ENCODE assay signal across 10 cellular contexts in genomic region chr14:72962829-72963312, GRCh38. TPM values are rescaled to one million over a fixed set of nuclear protein-coding genes. Genes with fewer than 3 reads are reported as not detected.
DNase-seq lines count a peak whose midpoint lies in the region; ATAC-seq, FAIRE-seq and TF ChIP-seq lines count a peak whose summit lies in the region.
"Had no signal": no experiment of that assay in that cellular context is flagged by ENCODE, and none has a peak within 500 bp of the region (broad histone marks: within the 10 kb centered on the region; RNA-seq: fewer than 3 reads in every experiment).

No MANE protein-coding gene starts in this region.

- no peak overlapping the region for H3K4me3 Mint-ChIP-seq in Calu3 (ENCODE audit: low read depth, unreplicated experiment)
- H3K4me3 Mint-ChIP-seq in activated CD4-positive, alpha-beta T cell treated with anti-CD3 and anti-CD28 coated beads, Interleukin-2, amount 10 ng/mL, durations not matched to agents 24 days and 14 days = no peak overlapping the region

- H3K9me3 Mint-ChIP-seq in Calu3 (ENCODE audit: low read depth, unreplicated experiment) = no peaks in the 10 kb centered on the region
- no peaks in the 10 kb centered on the region for H3K9me3 Mint-ChIP-seq in activated CD4-positive, alpha-beta T cell treated with anti-CD3 and anti-CD28 coated beads, Interleukin-2, amount 10 ng/mL, durations not matched to agents 24 days and 14 days

- ATAC-seq in HG03432 (IDR thresholded peaks at IDR 0.05; ENCODE audit: unreplicated experiment) (no peak), GM21390 (IDR thresholded peaks at IDR 0.05; ENCODE audit: unreplicated experiment) (no peak)

- FAIRE-seq in HTR-8/SVneo (lab: Jason Lieb, UNC) = no peak

- no peaks in the 10 kb centered on the region for H3K27me3 Mint-ChIP-seq in Calu3 (ENCODE audit: unreplicated experiment)
- H3K27me3 Mint-ChIP-seq in activated CD4-positive, alpha-beta T cell treated with anti-CD3 and anti-CD28 coated beads, Interleukin-2, amount 10 ng/mL, durations not matched to agents 24 days and 14 days = no peaks in the 10 kb centered on the region

- intact Hi-C loops in Calu3 (cut with micrococcal nuclease; ENCODE audit: unreplicated experiment) = no loop called here
- intact Hi-C loops in activated CD4-positive, alpha-beta T cell treated with anti-CD3 and anti-CD28 coated beads, Interleukin-2, amount 10 ng/mL, durations not matched to agents 24 days and 14 days (cut with micrococcal nuclease) = no loop called here

- CTCF ChIA-PET in Calu3 (lab: Charles Lee) = no interaction called here

- H3K27ac Mint-ChIP-seq in Calu3 (ENCODE audit: unreplicated experiment) = peak overlapping the region; percentile 88
- H3K27ac Mint-ChIP-seq in activated CD4-positive, alpha-beta T cell treated with anti-CD3 and anti-CD28 coated beads, Interleukin-2, amount 10 ng/mL, durations not matched to agents 24 days and 14 days = no peak overlapping the region

- H3K36me3 Mint-ChIP-seq in Calu3 (ENCODE audit: insufficient read depth, unreplicated experiment) = peaks cover 27% of the 10 kb centered on the region
- peaks cover 34% of the 10 kb centered on the region for H3K36me3 Mint-ChIP-seq in activated CD4-positive, alpha-beta T cell treated with anti-CD3 and anti-CD28 coated beads, Interleukin-2, amount 10 ng/mL, durations not matched to agents 24 days and 14 days (ENCODE audit: low read depth)

- DNase-seq in Calu3 = peak; percentile 65
- peak; percentile 48 for DNase-seq in HTR-8/SVneo (ENCODE audit: insufficient read length, low spot score)
- DNase-seq in SW480 (ENCODE audit: low spot score) = peak; percentile 93
- peak; percentile 68 for DNase-seq in iPS-NIHi11 (ENCODE audit: low spot score)
- DNase-seq in SHP77 (lab: John Stamatoyannopoulos, UW) = no peak
- DNase-seq in activated CD4-positive, alpha-beta T cell treated with anti-CD3 and anti-CD28 coated beads, Interleukin-2, amount 10 ng/mL, durations not matched to agents 24 days and 14 days = no peak
- DNase-seq: right lobe of liver, WERI-Rb-1 had no signal

- BruUV-seq in Calu3 (replicated peaks; lab: Mats Ljungman, UMichigan) = TSS peak; percentile 99

- no peak for TF ChIP-seq CTCF in Calu3 (IDR thresholded peaks at IDR 0.05; ENCODE audit: unreplicated experiment)

- peaks cover 33% of the 10 kb centered on the region for H3K4me1 Mint-ChIP-seq in Calu3 (ENCODE audit: low read depth, unreplicated experiment)
- H3K4me1 Mint-ChIP-seq in activated CD4-positive, alpha-beta T cell treated with anti-CD3 and anti-CD28 coated beads, Interleukin-2, amount 10 ng/mL, durations not matched to agents 24 days and 14 days = peaks cover 8% of the 10 kb centered on the region

RNA-seq across cellular contexts. Expression of gene DCAF4, which starts 36.6 kb away (rescaled TPM):
- 20.8 and 21.6 TPM in 2 replicates for total RNA-seq in Calu3 (2022)
- 20.2 and 21.6 TPM in 2 replicates for total RNA-seq in activated CD4-positive, alpha-beta T cell treated with anti-CD3 and anti-CD28 coated beads, Interleukin-2, amount 10 ng/mL, durations not matched to agents 24 days and 14 days

Comparison
In these comparisons a context has a peak if more than half of its experiments do, and no peak if none do; other contexts are left out.
1. DNase-seq: peak in Calu3 (single experiment), HTR-8/SVneo (single experiment), SW480 (single experiment) and iPS-NIHi11 (single experiment); none in SHP77 (0 of 2) and activated CD4-positive, alpha-beta T cell treated with anti-CD3 and anti-CD28 coated beads, Interleukin-2, amount 10 ng/mL, durations not matched to agents 24 days and 14 days (single experiment).